8 cellular contexts compared by ENCODE assay signal in genomic region chr2:177772529-177772928, GRCh38.
A peak's percentile ranks its signal among the peaks of the same experiment; 100 is the strongest.
DNase-seq lines count a peak whose midpoint lies in the region; ATAC-seq and TF ChIP-seq lines count a peak whose summit lies in the region.

No MANE protein-coding gene starts in this region.

- TF ChIP-seq POLR2A in GM18505 (IDR thresholded peaks at IDR 0.05; ENCODE audit: borderline replicate concordance, extremely low read depth, insufficient read depth, insufficient read length): no peak

- H3K27ac ChIP-seq in brain microvascular endothelial cell: no peak overlapping the region

- ATAC-seq in HG02840 (IDR thresholded peaks at IDR 0.05; ENCODE audit: low FRiP score, unreplicated experiment) (no peak), GM19324 (IDR thresholded peaks at IDR 0.05; ENCODE audit: low FRiP score, unreplicated experiment) (no peak), GM18505 (IDR thresholded peaks at IDR 0.05; ENCODE audit: unreplicated experiment) (no peak)

- H3K27me3 ChIP-seq in brain microvascular endothelial cell (replicated peaks): no peaks in the 10 kb centered on the region

- H3K4me1 Mint-ChIP-seq in nephron progenitor cell: peaks cover 4% of the 10 kb centered on the region

- no peak overlapping the region for H3K4me3 ChIP-seq in brain microvascular endothelial cell (ENCODE audit: low read depth, low read length)

- DNase-seq in NCI-H748 (lab: John Stamatoyannopoulos, UW; ENCODE audit: unreplicated experiment) (peak; percentile 18), NCI-H748 treated with DMSO at 0.1 percent for 48 hours (lab: John Stamatoyannopoulos, UW) (no peak), M059J (ENCODE audit: low read depth) (peak; percentile 37), brain microvascular endothelial cell (peak; percentile 41), nephron progenitor cell (no peak)

- no peaks in the 10 kb centered on the region for H3K36me3 ChIP-seq in brain microvascular endothelial cell (replicated peaks)

- peaks cover 11% of the 10 kb centered on the region for H3K27me3 Mint-ChIP-seq in nephron progenitor cell (ENCODE audit: low read depth, poor library complexity)

- in situ Hi-C loops in brain microvascular endothelial cell (cut with HindIII; ENCODE audit: low pct_ligation_motif_present, low sequenced_read_pairs): no loop called here

- H3K36me3 Mint-ChIP-seq in nephron progenitor cell (ENCODE audit: low read depth): no peaks in the 10 kb centered on the region

- H3K27ac Mint-ChIP-seq in nephron progenitor cell: no peak overlapping the region

- H3K4me3 Mint-ChIP-seq in nephron progenitor cell: no peak overlapping the region

- TF ChIP-seq CTCF in brain microvascular endothelial cell (IDR thresholded peaks at IDR 0.05; ENCODE audit: low read depth, low read length, missing control alignments) (peak; percentile 41), nephron progenitor cell (IDR thresholded peaks at IDR 0.05) (peak; percentile 63)

- H3K9me3 Mint-ChIP-seq in nephron progenitor cell: no peaks in the 10 kb centered on the region

Comparison
In these comparisons a context has a peak if more than half of its experiments do, and no peak if none do; other contexts are left out.
1. DNase-seq: peak in NCI-H748 (single experiment), M059J (single experiment) and brain microvascular endothelial cell (single experiment); none in NCI-H748 treated with DMSO at 0.1 percent for 48 hours (single experiment) and nephron progenitor cell (single experiment).